ENCODE assay signal across 32 cellular contexts in the genomic region with DNA sequence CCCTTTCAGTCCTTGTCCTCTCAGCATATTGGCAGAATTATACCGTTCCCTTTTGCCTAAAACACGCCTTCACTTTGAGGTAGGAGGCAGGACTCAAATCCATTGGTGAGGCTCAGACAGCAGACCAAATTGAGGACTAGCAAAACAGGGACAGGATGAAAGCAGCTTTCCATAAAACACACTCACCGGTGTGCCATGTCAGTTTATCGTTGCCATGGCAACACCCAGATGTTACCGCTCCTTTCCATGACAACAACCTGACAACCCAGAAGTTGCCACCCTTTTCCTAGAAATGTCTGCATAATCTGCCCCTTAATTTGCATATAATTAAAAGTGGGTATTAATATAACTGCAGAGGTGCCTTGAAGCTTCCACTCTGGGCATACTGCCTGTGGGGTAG.
"Had no signal": no experiment of that assay in that cellular context is flagged by ENCODE, and none has a peak within 500 bp of the region (broad histone marks: within the 10 kb centered on the region; RNA-seq: fewer than 3 reads in every experiment).

No MANE protein-coding gene starts in this region.

- H3K79me2 ChIP-seq: hepatocyte had no signal

- ATAC-seq: body of pancreas; effector memory CD8-positive, alpha-beta T cell; gastrocnemius medialis; left cardiac atrium; pancreas; stimulated activated memory B cell treated with anti-CD40 and anti-IgM and Interleukin-4, amounts not matched to agents 10 μg/mL and 1 μg/mL and 100 μg/mL, for 72 hours; stimulated activated naive CD8-positive, alpha-beta T cell treated with anti-CD3 and anti-CD28 coated beads, Interleukin-15, amount 100 ng/mL, for 72 hours had no signal

- H3K9me3 ChIP-seq: adrenal gland, body of pancreas, gastrocnemius medialis, pancreas, prostate gland, sigmoid colon, vagina had no signal

- H3K4me2 ChIP-seq: hepatocyte had no signal

- H3K27me3 ChIP-seq: adrenal gland, body of pancreas, dorsolateral prefrontal cortex, gastrocnemius medialis, hepatocyte, pancreas, sigmoid colon, vagina had no signal

- H3K4me1 ChIP-seq: adrenal gland, body of pancreas, gastrocnemius medialis, pancreas, prostate gland, sigmoid colon, vagina had no signal

- DNase-seq: activated CD4-positive, alpha-beta T cell treated with anti-CD3 and anti-CD28 coated beads for 4 hours; activated CD4-positive, alpha-beta T cell treated with anti-CD3 and anti-CD28 coated beads, Interleukin-2, amount 50 U/mL, for 48 hours; activated CD8-positive, alpha-beta memory T cell treated with anti-CD3 and anti-CD28 coated beads for 24 hours; activated effector memory CD4-positive, alpha-beta T cell treated with anti-CD3 and anti-CD28 coated beads, Interleukin-2, amount 50 U/mL, for 16 hours; activated naive CD4-positive, alpha-beta T cell treated with anti-CD3 and anti-CD28 coated beads for 36 hours; activated naive CD8-positive, alpha-beta T cell treated with anti-CD3 and anti-CD28 coated beads for 36 hours; activated T-cell treated with anti-CD3 and anti-CD28 coated beads, Interleukin-2, amount 50 U/mL, for 1 hour; adrenal gland; aorta; body of pancreas; dorsolateral prefrontal cortex; effector memory CD8-positive, alpha-beta T cell; gastrocnemius medialis; left cardiac atrium; mammary epithelial cell; naive B cell; nephron progenitor cell; nucleus accumbens; pancreas; retina; sigmoid colon; small intestine; stimulated activated CD4-positive, alpha-beta T cell treated with anti-CD3 and anti-CD28 coated beads, Interleukin-4, amount 100 ng/mL, for 4 hours; stimulated activated CD8-positive, alpha-beta memory T cell treated with anti-CD3 and anti-CD28 coated beads, Interleukin-4, amount 100 ng/mL, for 48 hours; stimulated activated naive CD8-positive, alpha-beta T cell treated with anti-CD3 and anti-CD28 coated beads, Interleukin-15, amount 100 ng/mL, for 72 hours; substantia nigra had no signal

- H3K27ac ChIP-seq: adrenal gland, body of pancreas, coronary artery, dorsolateral prefrontal cortex, gastrocnemius medialis, hepatocyte, pancreas, prostate gland, sigmoid colon, vagina had no signal

- FAIRE-seq: keratinocyte, pancreas, small intestine had no signal

- H3K36me3 ChIP-seq: adrenal gland, gastrocnemius medialis, pancreas, prostate gland, sigmoid colon, vagina had no signal

- H3K4me3 ChIP-seq: adrenal gland, body of pancreas, coronary artery, dorsolateral prefrontal cortex, gastrocnemius medialis, hepatocyte, pancreas, prostate gland, sigmoid colon, vagina had no signal

- H2AFZ ChIP-seq: hepatocyte had no signal
